8 cellular contexts compared by ENCODE assay signal in the genomic region with DNA sequence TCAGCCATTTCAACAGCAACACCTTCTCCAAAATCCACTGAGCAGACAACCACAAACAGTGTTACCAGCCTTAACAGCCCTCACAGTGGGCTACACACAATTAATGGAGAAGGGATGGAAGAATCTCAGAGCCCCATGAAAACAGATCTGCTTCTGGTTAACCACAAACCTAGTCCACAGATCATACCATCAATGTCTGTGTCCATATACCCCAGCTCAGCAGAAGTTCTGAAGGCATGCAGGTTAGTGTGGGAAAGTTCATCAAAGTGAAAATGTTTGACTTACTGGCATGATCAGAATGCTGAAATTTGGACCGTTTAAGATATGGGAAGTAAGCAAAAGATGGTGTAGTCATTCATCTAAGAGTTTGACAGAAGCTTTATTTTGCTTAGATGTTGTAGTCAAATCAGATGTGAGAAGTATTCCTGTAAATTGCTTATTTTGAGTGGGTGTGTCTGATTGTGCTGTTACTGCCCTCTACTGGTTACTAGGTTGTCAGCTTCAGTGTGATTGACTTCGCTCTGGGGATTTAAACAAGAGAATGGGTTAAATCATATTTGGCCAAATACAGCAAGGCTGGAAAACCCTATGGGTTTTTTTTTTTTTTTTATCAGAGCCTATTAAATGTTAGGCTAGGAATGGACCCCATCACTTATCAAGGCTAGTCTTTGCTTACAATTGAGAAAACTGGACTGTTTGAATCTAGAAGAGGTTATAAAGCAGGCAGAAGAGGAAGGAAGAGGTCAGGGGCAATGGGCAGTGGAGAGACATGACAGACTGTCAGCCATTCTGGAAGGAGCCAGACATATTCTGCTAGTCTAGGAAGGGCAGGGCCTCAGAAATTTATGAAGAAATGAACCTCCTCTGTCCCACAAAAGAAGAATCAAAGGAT.
DNase-seq lines count a peak whose midpoint lies in the region; ATAC-seq, FAIRE-seq and TF ChIP-seq lines count a peak whose summit lies in the region.

No MANE protein-coding gene starts in this region.

- no peak overlapping the region for H2AFZ ChIP-seq in DND-41 (ENCODE audit: low read depth, low read length)

- no peak overlapping the region for H3K4me3 ChIP-seq in DND-41 (ENCODE audit: low read depth in 1 of 2, low read length in 2 of 2)
- no peak overlapping the region for H3K4me3 ChIP-seq in astrocyte of the spinal cord (ENCODE audit: low read depth, low read length)
- H3K4me3 ChIP-seq in thoracic aorta, result no peak overlapping the region

- H3K9me3 ChIP-seq in DND-41 (ENCODE audit: insufficient read depth, low read length, severe bottlenecking), result no peaks in the 10 kb centered on the region
- H3K9me3 ChIP-seq in thoracic aorta, result no peaks in the 10 kb centered on the region

- H3K4me1 ChIP-seq in DND-41 (ENCODE audit: insufficient read depth, low read length) (no peaks in the 10 kb centered on the region), thoracic aorta (ENCODE audit: control insufficient read depth in 1 of 2, low read depth in 2 of 2) (no peaks in the 10 kb centered on the region)

- no peak overlapping the region for H3K4me2 ChIP-seq in DND-41 (ENCODE audit: insufficient read depth, low read length)

- peaks cover 15% of the 10 kb centered on the region; the same call in 1 of the 2 replicates for H3K79me2 ChIP-seq in DND-41 (ENCODE audit: insufficient read depth, low read length)

- DNase-seq in DND-41, result peak; percentile 16
- DNase-seq in NCI-H526 treated with DMSO at 0.1 percent for 48 hours (lab: John Stamatoyannopoulos, UW), result peak; percentile 24
- DNase-seq in astrocyte of the spinal cord (ENCODE audit: low read depth, low spot score), result peak; percentile 69
- no peak for DNase-seq in thoracic aorta (ENCODE audit: low spot score)

- no peak overlapping the region for H3K9ac ChIP-seq in DND-41 (ENCODE audit: low read depth, low read length)

- peak; percentile 97 for FAIRE-seq in islet of Langerhans (lab: Jason Lieb, UNC)

- in situ Hi-C loops in astrocyte of the spinal cord (cut with HindIII; ENCODE audit: low sequenced_read_pairs), result no loop called here

- peaks cover 4% of the 10 kb centered on the region; the same call in 1 of the 2 replicates for H4K20me1 ChIP-seq in DND-41 (ENCODE audit: insufficient read depth, low read length)

- peak; percentile 67 for TF ChIP-seq CTCF in DND-41 (IDR thresholded peaks at IDR 0.05; ENCODE audit: borderline replicate concordance, extremely low read depth, low read length, poor library complexity, severe bottlenecking)
- peak; percentile 79 for TF ChIP-seq CTCF in astrocyte of the spinal cord (IDR thresholded peaks at IDR 0.05; ENCODE audit: low read depth, low read length)
- peak; percentile 42 for TF ChIP-seq CTCF in thoracic aorta (IDR thresholded peaks at IDR 0.05)

- peak; percentile 72 for ATAC-seq in DND-41 (ENCODE audit: insufficient read depth, low read depth)
- peak; percentile 56 for ATAC-seq in GM21786 (IDR thresholded peaks at IDR 0.05; ENCODE audit: unreplicated experiment)
- ATAC-seq in thoracic aorta (ENCODE audit: insufficient number of reproducible peaks, low FRiP score, low read depth), result no peak
- no peak for ATAC-seq in HG03025 (IDR thresholded peaks at IDR 0.05; ENCODE audit: low FRiP score, unreplicated experiment)
- no peak for ATAC-seq in GM18858 (IDR thresholded peaks at IDR 0.05; ENCODE audit: unreplicated experiment)

- H3K27ac ChIP-seq in DND-41 (ENCODE audit: low read length) (no peak overlapping the region), thoracic aorta (no peak overlapping the region)

- peaks cover 27% of the 10 kb centered on the region for H3K36me3 ChIP-seq in DND-41 (ENCODE audit: insufficient read depth, low read length)
- H3K36me3 ChIP-seq in thoracic aorta, result no peaks in the 10 kb centered on the region

- no peaks in the 10 kb centered on the region for H3K27me3 ChIP-seq in DND-41 (ENCODE audit: insufficient read depth, low read length, poor library complexity)
- no peaks in the 10 kb centered on the region for H3K27me3 ChIP-seq in thoracic aorta (replicated peaks; ENCODE audit: insufficient read depth)

Comparison
In these comparisons a context has a peak if more than half of its experiments do, and no peak if none do; other contexts are left out.
1. ATAC-seq: peak in DND-41 (single experiment) and GM21786 (single experiment); none in thoracic aorta (single experiment), HG03025 (single experiment) and GM18858 (single experiment).
2. Peak in every context shown above with its lines, with median percentiles within 50 percentile points of each other: CTCF ChIP-seq.